In the genomic region with DNA sequence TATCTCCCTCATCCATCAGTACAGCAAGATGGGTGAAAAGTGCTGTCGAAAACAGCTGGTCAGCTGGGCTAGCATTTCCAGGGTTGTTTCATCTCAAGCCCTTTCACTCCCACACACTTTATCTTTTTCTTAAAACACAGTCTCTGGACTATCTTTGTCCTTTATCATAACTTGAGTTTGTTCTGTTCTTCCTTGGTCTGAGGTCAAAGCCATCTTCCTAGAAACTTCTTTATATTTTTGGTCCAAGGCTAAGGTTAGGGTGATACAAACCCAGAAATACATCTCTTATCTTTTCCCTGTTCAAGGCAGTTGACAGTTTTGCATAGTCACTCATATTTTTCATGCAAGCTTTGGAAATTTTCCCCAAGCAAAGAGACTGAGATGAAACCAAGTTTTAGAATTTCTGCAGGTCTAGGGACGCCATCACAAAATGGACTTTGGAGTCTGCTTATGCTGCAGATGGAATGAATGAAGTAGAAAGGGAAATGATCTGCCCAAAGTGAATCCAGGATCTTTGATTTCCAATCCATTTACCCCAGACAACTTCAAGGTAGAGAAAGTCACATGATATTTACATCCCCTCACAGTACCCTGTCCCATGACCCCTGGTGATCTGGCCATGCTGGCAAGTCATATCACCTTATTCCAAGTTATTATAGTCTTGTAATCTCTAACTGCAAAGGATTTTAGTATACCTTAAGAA, we compare ENCODE assay signal across 1 cellular context.
TF ChIP-seq lines count a peak whose summit lies in the region.

No MANE protein-coding gene starts in this region.

TF ChIP-seq in K562, 482 proteins besides CTCF, POLR2A, EP300 and RAD21 (continued from another document and continues in another):
- TF ChIP-seq TSHZ1 (CRISPR knock-in tag; IDR thresholded peaks at IDR 0.05) (no peak), L3MBTL2 (IDR thresholded peaks at IDR 0.05) (0 out of 2 replicates have a peak, but pooled peaks have one; percentile 14), MIER1 (IDR thresholded peaks at IDR 0.05; ENCODE audit: low read depth) (no peak), ZNF778 (CRISPR knock-in tag; IDR thresholded peaks at IDR 0.05) (no peak), ZNF212 (CRISPR knock-in tag; IDR thresholded peaks at IDR 0.05) (no peak), KLF1 (tag; IDR thresholded peaks at IDR 0.05) (no peak), NR2F6 (CRISPR knock-in tag; IDR thresholded peaks at IDR 0.05) (no peak), BRD4 (IDR thresholded peaks at IDR 0.05) (no peak), CXXC5 (CRISPR knock-in tag; IDR thresholded peaks at IDR 0.05) (no peak), GTF2F1 (IDR thresholded peaks at IDR 0.05; ENCODE audit: low read depth, low read length) (no peak), ZNF436 (CRISPR knock-in tag; IDR thresholded peaks at IDR 0.05) (no peak), ATF3 (IDR thresholded peaks at IDR 0.05) (peak; percentile 15; the same call in 1 of the 2 replicates), ATF3 (CRISPR knock-in tag; conservative IDR thresholded peaks at IDR 0.05) (no peak), ZEB2 (IDR thresholded peaks at IDR 0.05) (peak; percentile 72), CGGBP1 (CRISPR knock-in tag; IDR thresholded peaks at IDR 0.05) (no peak), ZFX (CRISPR knock-in tag; IDR thresholded peaks at IDR 0.05) (no peak), CREBBP (IDR thresholded peaks at IDR 0.05; ENCODE audit: low read depth, low read length) (no peak), EHMT2 (IDR thresholded peaks at IDR 0.05) (no peak), TRIM25 (IDR thresholded peaks at IDR 0.05; ENCODE audit: borderline replicate concordance) (no peak), ARID3A (IDR thresholded peaks at IDR 0.05; ENCODE audit: borderline replicate concordance, low read depth, low read length) (no peak), NFE2L1 (tag; IDR thresholded peaks at IDR 0.05; ENCODE audit: borderline replicate concordance, low read depth) (0 out of 2 replicates have a peak, but pooled peaks have one; percentile 29), ARID1B (IDR thresholded peaks at IDR 0.05) (peak; percentile 88), CHD4 (IDR thresholded peaks at IDR 0.05; ENCODE audit: insufficient read depth, insufficient replicate concordance, low read depth, low read length, poor library complexity, severe bottlenecking) (no peak), ZNF79 (CRISPR knock-in tag; IDR thresholded peaks at IDR 0.05; ENCODE audit: low read depth) (no peak), ZBTB26 (CRISPR knock-in tag; IDR thresholded peaks at IDR 0.05) (no peak), ZNF586 (CRISPR knock-in tag; conservative IDR thresholded peaks at IDR 0.05) (no peak), ZNF134 (CRISPR knock-in tag; conservative IDR thresholded peaks at IDR 0.05) (no peak), HEY1 (CRISPR knock-in tag; IDR thresholded peaks at IDR 0.05; ENCODE audit: borderline replicate concordance) (no peak), TOE1 (IDR thresholded peaks at IDR 0.05; ENCODE audit: borderline replicate concordance) (peak; percentile 37; the same call in 1 of the 2 replicates), TOE1 (CRISPR knock-in tag; IDR thresholded peaks at IDR 0.05; ENCODE audit: borderline replicate concordance, low read depth) (no peak), ZFP36 (IDR thresholded peaks at IDR 0.05; ENCODE audit: low read depth, low read length, partially characterized antibody) (no peak), KDM2B (CRISPR knock-in tag; IDR thresholded peaks at IDR 0.05) (no peak), ZBTB1 (CRISPR knock-in tag; IDR thresholded peaks at IDR 0.05; ENCODE audit: borderline replicate concordance, low read depth) (no peak), SRSF3 (IDR thresholded peaks at IDR 0.05; ENCODE audit: insufficient read depth, low read length) (no peak), LCOR (CRISPR knock-in tag; IDR thresholded peaks at IDR 0.05) (peak; percentile 82; the same call in 1 of the 2 replicates), JUND (IDR thresholded peaks at IDR 0.05; ENCODE audit: borderline replicate concordance, low read depth, low read length) (peak; percentile 22; the same call in 1 of the 2 replicates), JUND (tag; IDR thresholded peaks at IDR 0.05; ENCODE audit: borderline replicate concordance, low read depth, low read length) (peak; percentile 16; the same call in 1 of the 3 replicates), NR3C1 (CRISPR knock-in tag; IDR thresholded peaks at IDR 0.05) (no peak), JUNB (CRISPR knock-in tag; conservative IDR thresholded peaks at IDR 0.05) (no peak), ZNF146 (CRISPR knock-in tag; IDR thresholded peaks at IDR 0.05; ENCODE audit: unreplicated experiment) (no peak), CHD2 (IDR thresholded peaks at IDR 0.05; ENCODE audit: low read depth, low read length) (no peak), FOXK1 (CRISPR knock-in tag; IDR thresholded peaks at IDR 0.05; ENCODE audit: borderline replicate concordance) (no peak), BCL6 (CRISPR knock-in tag; IDR thresholded peaks at IDR 0.05) (peak; percentile 20; the same call in 1 of the 2 replicates), NEUROD1 (IDR thresholded peaks at IDR 0.05; ENCODE audit: borderline replicate concordance, low read depth, low read length, partially characterized antibody) (no peak), TRIM24 (IDR thresholded peaks at IDR 0.05) (peak; percentile 55 to 57; a peak in 2 of 4 replicates), PHF21A (IDR thresholded peaks at IDR 0.05; ENCODE audit: borderline replicate concordance, low read depth) (no peak), TAF9B (IDR thresholded peaks at IDR 0.05; ENCODE audit: partially characterized antibody) (peak; percentile 64), ZNF263 (CRISPR knock-in tag; IDR thresholded peaks at IDR 0.05; ENCODE audit: borderline replicate concordance) (no peak), RBFOX2 (IDR thresholded peaks at IDR 0.05; ENCODE audit: low read depth, low read length) (no peak), ELF1 (tag; IDR thresholded peaks at IDR 0.05) (peak; percentile 29; the same call in 1 of the 2 replicates), MYBL2 (IDR thresholded peaks at IDR 0.05; ENCODE audit: low read depth) (no peak; the same call in 1 of the 2 replicates), MYBL2 (CRISPR knock-in tag; IDR thresholded peaks at IDR 0.05; ENCODE audit: borderline replicate concordance) (no peak), MNT (conservative IDR thresholded peaks at IDR 0.05) (no peak), PTRF (tag; IDR thresholded peaks at IDR 0.05) (no peak), ZNF324 (CRISPR knock-in tag; IDR thresholded peaks at IDR 0.05) (no peak), ETV6 (IDR thresholded peaks at IDR 0.05; ENCODE audit: borderline replicate concordance in 1 of 2, low read depth in 2 of 2, low read length in 1 of 2) (no peak), ETV6 (CRISPR knock-in tag; IDR thresholded peaks at IDR 0.05; ENCODE audit: borderline replicate concordance) (no peak), CBX3 (IDR thresholded peaks at IDR 0.05; ENCODE audit: borderline replicate concordance in 1 of 2, low read length in 2 of 2) (no peak)
- TF ChIP-seq, protein P1, sequence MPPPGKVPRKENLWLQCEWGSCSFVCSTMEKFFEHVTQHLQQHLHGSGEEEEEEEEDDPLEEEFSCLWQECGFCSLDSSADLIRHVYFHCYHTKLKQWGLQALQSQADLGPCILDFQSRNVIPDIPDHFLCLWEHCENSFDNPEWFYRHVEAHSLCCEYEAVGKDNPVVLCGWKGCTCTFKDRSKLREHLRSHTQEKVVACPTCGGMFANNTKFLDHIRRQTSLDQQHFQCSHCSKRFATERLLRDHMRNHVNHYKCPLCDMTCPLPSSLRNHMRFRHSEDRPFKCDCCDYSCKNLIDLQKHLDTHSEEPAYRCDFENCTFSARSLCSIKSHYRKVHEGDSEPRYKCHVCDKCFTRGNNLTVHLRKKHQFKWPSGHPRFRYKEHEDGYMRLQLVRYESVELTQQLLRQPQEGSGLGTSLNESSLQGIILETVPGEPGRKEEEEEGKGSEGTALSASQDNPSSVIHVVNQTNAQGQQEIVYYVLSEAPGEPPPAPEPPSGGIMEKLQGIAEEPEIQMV (tag; conservative IDR thresholded peaks at IDR 0.05; ENCODE audit: low read depth), result no peak
- TF ChIP-seq, protein P2, sequence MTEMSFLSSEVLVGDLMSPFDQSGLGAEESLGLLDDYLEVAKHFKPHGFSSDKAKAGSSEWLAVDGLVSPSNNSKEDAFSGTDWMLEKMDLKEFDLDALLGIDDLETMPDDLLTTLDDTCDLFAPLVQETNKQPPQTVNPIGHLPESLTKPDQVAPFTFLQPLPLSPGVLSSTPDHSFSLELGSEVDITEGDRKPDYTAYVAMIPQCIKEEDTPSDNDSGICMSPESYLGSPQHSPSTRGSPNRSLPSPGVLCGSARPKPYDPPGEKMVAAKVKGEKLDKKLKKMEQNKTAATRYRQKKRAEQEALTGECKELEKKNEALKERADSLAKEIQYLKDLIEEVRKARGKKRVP (CRISPR knock-in tag; IDR thresholded peaks at IDR 0.05), result peak; percentile 79
